1 cellular context compared by ENCODE assay signal in the genomic region with DNA sequence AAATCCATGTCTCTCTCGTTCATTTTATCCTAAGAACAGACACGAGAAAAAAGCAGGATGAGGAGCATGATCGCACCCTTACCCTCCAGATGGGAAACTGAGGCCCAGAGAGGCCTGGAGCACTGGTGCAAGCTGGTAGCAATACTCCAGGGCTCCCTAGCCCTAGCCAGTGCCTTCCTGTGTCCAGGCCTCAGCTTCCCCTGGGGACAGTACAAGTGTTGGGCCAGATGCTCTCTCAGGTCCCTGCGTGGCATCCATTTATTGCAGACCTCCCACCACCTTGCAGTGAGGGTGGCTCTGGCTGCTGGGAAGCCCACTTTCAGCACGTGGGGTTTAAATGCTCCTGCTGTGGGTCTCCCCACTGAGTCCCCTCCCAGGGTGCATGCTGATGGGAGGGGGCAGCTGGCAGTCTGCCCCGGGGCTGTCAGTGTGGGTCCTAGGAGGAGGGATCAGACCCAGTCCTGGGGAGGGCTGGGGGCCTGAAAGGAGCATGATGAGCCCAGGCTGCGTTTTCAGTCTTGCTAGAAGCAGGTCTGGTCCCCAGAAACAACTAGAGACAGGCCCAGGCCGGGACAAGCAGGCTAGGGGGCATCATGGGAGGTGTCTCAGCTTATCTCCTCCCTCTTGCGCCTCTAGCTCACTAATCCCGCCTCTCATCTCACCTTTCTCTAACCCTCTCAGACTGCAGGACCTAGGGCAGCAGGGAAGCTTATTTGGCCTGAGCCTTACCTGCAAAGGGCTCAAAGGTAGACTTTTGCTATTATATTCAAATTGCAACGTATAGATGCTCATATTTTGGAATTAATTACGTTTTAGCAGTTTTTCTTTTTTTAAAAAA.
TF ChIP-seq lines count a peak whose summit lies in the region.

No MANE protein-coding gene starts in this region.

TF ChIP-seq in K562, 482 proteins besides CTCF, POLR2A, EP300 and RAD21 (continued from another document):
- TF ChIP-seq, protein P1, sequence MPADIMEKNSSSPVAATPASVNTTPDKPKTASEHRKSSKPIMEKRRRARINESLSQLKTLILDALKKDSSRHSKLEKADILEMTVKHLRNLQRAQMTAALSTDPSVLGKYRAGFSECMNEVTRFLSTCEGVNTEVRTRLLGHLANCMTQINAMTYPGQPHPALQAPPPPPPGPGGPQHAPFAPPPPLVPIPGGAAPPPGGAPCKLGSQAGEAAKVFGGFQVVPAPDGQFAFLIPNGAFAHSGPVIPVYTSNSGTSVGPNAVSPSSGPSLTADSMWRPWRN (IDR thresholded peaks at IDR 0.05; ENCODE audit: low read depth) = no peak
- TF ChIP-seq, protein P2, sequence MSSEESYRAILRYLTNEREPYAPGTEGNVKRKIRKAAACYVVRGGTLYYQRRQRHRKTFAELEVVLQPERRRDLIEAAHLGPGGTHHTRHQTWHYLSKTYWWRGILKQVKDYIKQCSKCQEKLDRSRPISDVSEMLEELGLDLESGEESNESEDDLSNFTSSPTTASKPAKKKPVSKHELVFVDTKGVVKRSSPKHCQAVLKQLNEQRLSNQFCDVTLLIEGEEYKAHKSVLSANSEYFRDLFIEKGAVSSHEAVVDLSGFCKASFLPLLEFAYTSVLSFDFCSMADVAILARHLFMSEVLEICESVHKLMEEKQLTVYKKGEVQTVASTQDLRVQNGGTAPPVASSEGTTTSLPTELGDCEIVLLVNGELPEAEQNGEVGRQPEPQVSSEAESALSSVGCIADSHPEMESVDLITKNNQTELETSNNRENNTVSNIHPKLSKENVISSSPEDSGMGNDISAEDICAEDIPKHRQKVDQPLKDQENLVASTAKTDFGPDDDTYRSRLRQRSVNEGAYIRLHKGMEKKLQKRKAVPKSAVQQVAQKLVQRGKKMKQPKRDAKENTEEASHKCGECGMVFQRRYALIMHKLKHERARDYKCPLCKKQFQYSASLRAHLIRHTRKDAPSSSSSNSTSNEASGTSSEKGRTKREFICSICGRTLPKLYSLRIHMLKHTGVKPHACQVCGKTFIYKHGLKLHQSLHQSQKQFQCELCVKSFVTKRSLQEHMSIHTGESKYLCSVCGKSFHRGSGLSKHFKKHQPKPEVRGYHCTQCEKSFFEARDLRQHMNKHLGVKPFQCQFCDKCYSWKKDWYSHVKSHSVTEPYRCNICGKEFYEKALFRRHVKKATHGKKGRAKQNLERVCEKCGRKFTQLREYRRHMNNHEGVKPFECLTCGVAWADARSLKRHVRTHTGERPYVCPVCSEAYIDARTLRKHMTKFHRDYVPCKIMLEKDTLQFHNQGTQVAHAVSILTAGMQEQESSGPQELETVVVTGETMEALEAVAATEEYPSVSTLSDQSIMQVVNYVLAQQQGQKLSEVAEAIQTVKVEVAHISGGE (CRISPR knock-in tag; IDR thresholded peaks at IDR 0.05) = no peak
- TF ChIP-seq ARID2 (IDR thresholded peaks at IDR 0.05) = no peak
- 0 out of 2 replicates have a peak, but pooled peaks have one; percentile 26 for TF ChIP-seq MTF1 (CRISPR knock-in tag; IDR thresholded peaks at IDR 0.05; ENCODE audit: borderline replicate concordance)
- TF ChIP-seq SMARCA4 (IDR thresholded peaks at IDR 0.05) = 0 out of 2 replicates have a peak, but pooled peaks have one; percentile 42
- no peak for TF ChIP-seq JUND (IDR thresholded peaks at IDR 0.05; ENCODE audit: borderline replicate concordance, low read depth, low read length)
- 0 out of 3 replicates have a peak, but pooled peaks have one; percentile 42 for TF ChIP-seq JUND (tag; IDR thresholded peaks at IDR 0.05; ENCODE audit: borderline replicate concordance, low read depth, low read length)
- TF ChIP-seq C11orf30 (IDR thresholded peaks at IDR 0.05; ENCODE audit: low read depth) = no peak
- no peak for TF ChIP-seq ZNF274 (IDR thresholded peaks at IDR 0.05; ENCODE audit: borderline replicate concordance, low read depth, low read length)
- no peak for TF ChIP-seq SAFB (IDR thresholded peaks at IDR 0.05; ENCODE audit: borderline replicate concordance, low read depth, low read length)
- 0 out of 2 replicates have a peak, but pooled peaks have one; percentile 27 for TF ChIP-seq IRF2 (CRISPR knock-in tag; IDR thresholded peaks at IDR 0.05)
- TF ChIP-seq, protein P3, sequence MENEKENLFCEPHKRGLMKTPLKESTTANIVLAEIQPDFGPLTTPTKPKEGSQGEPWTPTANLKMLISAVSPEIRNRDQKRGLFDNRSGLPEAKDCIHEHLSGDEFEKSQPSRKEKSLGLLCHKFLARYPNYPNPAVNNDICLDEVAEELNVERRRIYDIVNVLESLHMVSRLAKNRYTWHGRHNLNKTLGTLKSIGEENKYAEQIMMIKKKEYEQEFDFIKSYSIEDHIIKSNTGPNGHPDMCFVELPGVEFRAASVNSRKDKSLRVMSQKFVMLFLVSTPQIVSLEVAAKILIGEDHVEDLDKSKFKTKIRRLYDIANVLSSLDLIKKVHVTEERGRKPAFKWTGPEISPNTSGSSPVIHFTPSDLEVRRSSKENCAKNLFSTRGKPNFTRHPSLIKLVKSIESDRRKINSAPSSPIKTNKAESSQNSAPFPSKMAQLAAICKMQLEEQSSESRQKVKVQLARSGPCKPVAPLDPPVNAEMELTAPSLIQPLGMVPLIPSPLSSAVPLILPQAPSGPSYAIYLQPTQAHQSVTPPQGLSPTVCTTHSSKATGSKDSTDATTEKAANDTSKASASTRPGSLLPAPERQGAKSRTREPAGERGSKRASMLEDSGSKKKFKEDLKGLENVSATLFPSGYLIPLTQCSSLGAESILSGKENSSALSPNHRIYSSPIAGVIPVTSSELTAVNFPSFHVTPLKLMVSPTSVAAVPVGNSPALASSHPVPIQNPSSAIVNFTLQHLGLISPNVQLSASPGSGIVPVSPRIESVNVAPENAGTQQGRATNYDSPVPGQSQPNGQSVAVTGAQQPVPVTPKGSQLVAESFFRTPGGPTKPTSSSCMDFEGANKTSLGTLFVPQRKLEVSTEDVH (IDR thresholded peaks at IDR 0.05; ENCODE audit: low read depth, partially characterized antibody) = peak; percentile 15
- TF ChIP-seq, protein P4, sequence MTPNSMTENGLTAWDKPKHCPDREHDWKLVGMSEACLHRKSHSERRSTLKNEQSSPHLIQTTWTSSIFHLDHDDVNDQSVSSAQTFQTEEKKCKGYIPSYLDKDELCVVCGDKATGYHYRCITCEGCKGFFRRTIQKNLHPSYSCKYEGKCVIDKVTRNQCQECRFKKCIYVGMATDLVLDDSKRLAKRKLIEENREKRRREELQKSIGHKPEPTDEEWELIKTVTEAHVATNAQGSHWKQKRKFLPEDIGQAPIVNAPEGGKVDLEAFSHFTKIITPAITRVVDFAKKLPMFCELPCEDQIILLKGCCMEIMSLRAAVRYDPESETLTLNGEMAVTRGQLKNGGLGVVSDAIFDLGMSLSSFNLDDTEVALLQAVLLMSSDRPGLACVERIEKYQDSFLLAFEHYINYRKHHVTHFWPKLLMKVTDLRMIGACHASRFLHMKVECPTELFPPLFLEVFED (CRISPR knock-in tag; conservative IDR thresholded peaks at IDR 0.05) = no peak
- 0 out of 2 replicates have a peak, but pooled peaks have one; percentile 24 for TF ChIP-seq MECOM (CRISPR knock-in tag; IDR thresholded peaks at IDR 0.05)
- TF ChIP-seq SRSF1 (IDR thresholded peaks at IDR 0.05; ENCODE audit: low read depth, low read length) = no peak
- TF ChIP-seq GTF2E2 (tag; IDR thresholded peaks at IDR 0.05) = no peak
- no peak for TF ChIP-seq TRIM28 (IDR thresholded peaks at IDR 0.05)
- peak; percentile 32; the same call in 1 of the 2 replicates for TF ChIP-seq NBN (IDR thresholded peaks at IDR 0.05; ENCODE audit: low read depth)
